Comparison of ENCODE assay signal across 6 cellular contexts in genomic region chr11:726278-726915, GRCh38. TPM values are rescaled to one million over a fixed set of nuclear protein-coding genes. Genes with fewer than 3 reads are reported as not detected.
DNase-seq lines count a peak whose midpoint lies in the region; ATAC-seq, FAIRE-seq and TF ChIP-seq lines count a peak whose summit lies in the region.

No MANE protein-coding gene starts in this region.

- peaks cover 0 to 60% (median 20%) of the 10 kb centered on the region in 45 donors for H3K27me3 ChIP-seq in dorsolateral prefrontal cortex

- no peak for TF ChIP-seq POLR2A in GM12891 (IDR thresholded peaks at IDR 0.05; ENCODE audit: low read depth, low read length)

- H3K4me3 ChIP-seq in dorsolateral prefrontal cortex (peak overlapping the region in 42 of 59 donors; percentile 3 to 50 (median 32)), skeletal muscle cell (ENCODE audit: low read depth, low read length) (peak overlapping the region; percentile 0)

- no peak for ATAC-seq in HG02870 (IDR thresholded peaks at IDR 0.05; ENCODE audit: unreplicated experiment)
- ATAC-seq in HG03159 (IDR thresholded peaks at IDR 0.05; ENCODE audit: unreplicated experiment): no peak

- CTCF ChIA-PET in RWPE1 (lab: Yijun Ruan, JAX): interaction anchor here (1.5 to 2.5 kb wide), 2 partner anchors 21 to 36 kb away, joined by 8 to 10 read pairs; partner anchors contain the start of gene TALDO1

- peak; percentile 95 for FAIRE-seq in GM12891 (lab: Jason Lieb, UNC)

- intact Hi-C loops in dorsolateral prefrontal cortex (cut with DNase I): loop anchor here in 1 of 2 donors (5.0 kb wide), 1 partner anchor 36 kb away; no protein-coding TSS in a partner anchor

- TF ChIP-seq CTCF in RWPE1 (conservative IDR thresholded peaks at IDR 0.05; ENCODE audit: low read depth) (no peak), dorsolateral prefrontal cortex (IDR thresholded peaks at IDR 0.05 in 54 of 56, conservative IDR thresholded peaks at IDR 0.05 in 2 of 56; ENCODE audit: low read depth in 1 of 56, partially characterized antibody in 56 of 56) (no peak)

- H3K27ac ChIP-seq in RWPE1 (peak overlapping the region; percentile 94), dorsolateral prefrontal cortex (peak overlapping the region in 1 of 59 donors; percentile 27)

- no peak for DNase-seq in GM12891 (ENCODE audit: insufficient read length, low spot score)
- peak; percentile 80 for DNase-seq in RWPE1 (ENCODE audit: low spot score)
- DNase-seq in dorsolateral prefrontal cortex: no peak
- DNase-seq in skeletal muscle cell (ENCODE audit: low read depth): no peak

- POLR2A ChIA-PET in RWPE1 (lab: Yijun Ruan, JAX; ENCODE audit: low non-redundant PET): interaction anchor here (0.6 kb wide), 1 partner anchor 44 kb away, joined by 3 read pairs; no protein-coding TSS in a partner anchor

TF ChIP-seq in GM12891, 5 proteins besides CTCF, POLR2A, EP300 and RAD21:
- TF ChIP-seq PAX5 (IDR thresholded peaks at IDR 0.05; ENCODE audit: insufficient read depth, low read length, severe bottlenecking) (no peak), SPI1 (IDR thresholded peaks at IDR 0.05; ENCODE audit: low read depth, low read length) (0 out of 2 replicates have a peak, but pooled peaks have one; percentile 34)
TF ChIP-seq in GM12891: peak in this region for 1.

RNA-seq across cellular contexts. Expression of gene EPS8L2, which starts 20.4 kb away (rescaled TPM):
- polyA plus RNA-seq in GM12891 (2012; ENCODE audit: low read depth, missing spikeins): 11.6 TPM
- total RNA-seq in dorsolateral prefrontal cortex: 10 to 100 TPM; 10.3 to 57.6 (median 18.1) TPM

RNA-seq across cellular contexts. Expression of gene TALDO1, which starts 20.9 kb away (rescaled TPM):
- polyA plus RNA-seq in GM12891 (2012; ENCODE audit: low read depth, missing spikeins): 131 TPM
- 100 to 1,000 TPM in 96 of 120 experiments, 10 to 100 TPM in 24; 58.9 to 258 (median 114) TPM for total RNA-seq in dorsolateral prefrontal cortex

RNA-seq across cellular contexts. Expression of gene TMEM80, which starts 30.8 kb away (rescaled TPM):
- 16.4 TPM for polyA plus RNA-seq in GM12891 (2012; ENCODE audit: low read depth, missing spikeins)
- total RNA-seq in dorsolateral prefrontal cortex: 10 to 100 TPM; 14.5 to 48.6 (median 27.2) TPM

RNA-seq across cellular contexts. Expression of gene DEAF1, which starts 31.4 kb away (rescaled TPM):
- polyA plus RNA-seq in GM12891 (2012; ENCODE audit: low read depth, missing spikeins): 21.8 TPM
- total RNA-seq in dorsolateral prefrontal cortex: 100 to 1,000 TPM in 119 of 120 experiments, 10 to 100 TPM in 1; 72.0 to 250 (median 144) TPM

RNA-seq across cellular contexts. Expression of gene GATD1, which starts 50.9 kb away (rescaled TPM):
- polyA plus RNA-seq in GM12891 (2012; ENCODE audit: low read depth, missing spikeins): 22.8 TPM
- 100 to 1,000 TPM in 50 of 120 experiments, 10 to 100 TPM in 70; 70.3 to 151 (median 96.8) TPM for total RNA-seq in dorsolateral prefrontal cortex
